Comparison of ENCODE assay signal across 23 cellular contexts in genomic region chr19:20612711-20613316, GRCh38. TPM values are rescaled to one million over a fixed set of nuclear protein-coding genes. Genes with fewer than 3 reads are reported as not detected.
DNase-seq lines count a peak whose midpoint lies in the region; ATAC-seq, FAIRE-seq and TF ChIP-seq lines count a peak whose summit lies in the region.
"Had no signal": no experiment of that assay in that cellular context is flagged by ENCODE, and none has a peak within 500 bp of the region (broad histone marks: within the 10 kb centered on the region; RNA-seq: fewer than 3 reads in every experiment).

No MANE protein-coding gene starts in this region.

- no peaks in the 10 kb centered on the region for H3K79me2 ChIP-seq in HepG2 (ENCODE audit: insufficient read depth, low read length)

- CTCF ChIA-PET in HepG2 (lab: Yijun Ruan, JAX; ENCODE audit: low intra/inter-chr PET ratio, low total read pairs): no interaction called here
- CTCF ChIA-PET in MCF 10A (lab: Yijun Ruan, JAX): interaction anchor here (0.6 kb wide), 1 partner anchor 781 kb away, joined by 3 read pairs; no protein-coding TSS in a partner anchor

- TF ChIP-seq POLR2A in HepG2 (IDR thresholded peaks at IDR 0.05; ENCODE audit: insufficient read depth in 1 of 2, low read depth in 2 of 2, low read length in 2 of 2): no peak
- no peak for TF ChIP-seq POLR2A in right lobe of liver (IDR thresholded peaks at IDR 0.05)
- TF ChIP-seq POLR2A in ovary (IDR thresholded peaks at IDR 0.05): no peak

- H3K9ac ChIP-seq in HepG2 (ENCODE audit: insufficient read depth, low read depth, low read length): peak overlapping the region; percentile 6; the same call in 1 of the 2 replicates

- no peak for FAIRE-seq in HepG2 (lab: Jason Lieb, UNC)
- FAIRE-seq: G401.6, GM12878, K562, small intestine had no signal

- peak overlapping the region; percentile 31 for H3K4me3 Mint-ChIP-seq in MCF 10A (ENCODE audit: unreplicated experiment)

- TF ChIP-seq RAD21 in HepG2 (CRISPR knock-in tag; IDR thresholded peaks at IDR 0.05): no peak

- no peak overlapping the region for H2AFZ ChIP-seq in HepG2 (ENCODE audit: low read length)

- H3K4me2 ChIP-seq in HepG2 (ENCODE audit: low read depth, low read length): peak overlapping the region; percentile 70

- POLR2A ChIA-PET in HepG2 (lab: Yijun Ruan, JAX): interaction anchor here (1.4 kb wide), 1 partner anchor 47 kb away, joined by 3 read pairs; the partner anchor contains the start of gene ZNF737
- POLR2A ChIA-PET in MCF 10A (lab: Yijun Ruan, JAX): no interaction called here

- WGBS in HepG2 (ENCODE audit: low lambda C conversion rate): 12% methylated on average over 4 of the region's 5 CpGs
- WGBS in right lobe of liver (ENCODE audit: insufficient coverage, low coverage, low lambda C conversion rate, missing lambda C conversion rate): 25% methylated on average over 3 of the region's 5 CpGs
- WGBS in ovary, 3 donors: 2 to 11% (median 4%) methylated on average over 5 of the region's 5 CpGs

- H3K36me3 Mint-ChIP-seq in MCF 10A (ENCODE audit: insufficient read depth, unreplicated experiment): no peaks in the 10 kb centered on the region

- no peaks in the 10 kb centered on the region for H4K20me1 ChIP-seq in HepG2 (ENCODE audit: insufficient read depth, low read length)

- BruUV-seq in HepG2 (replicated peaks; lab: Mats Ljungman, UMichigan) (no TSS peak), MCF 10A (replicated peaks; lab: Mats Ljungman, UMichigan) (no TSS peak)

- H3K27ac Mint-ChIP-seq in MCF 10A (ENCODE audit: low read depth, unreplicated experiment): no peak overlapping the region

- DNase-seq in HepG2 (ENCODE audit: low spot score) (no peak), right lobe of liver (no peak), MCF 10A (ENCODE audit: unreplicated experiment) (no peak), ovary (peak; percentile 20 to 44 (median 39)), NCI-H510A (lab: John Stamatoyannopoulos, UW) (no peak), left lung (no peak)
- DNase-seq in activated naive CD4-positive, alpha-beta T cell (lab: John Stamatoyannopoulos, UW): no peak
- DNase-seq: activated CD4-positive, alpha-beta T cell treated with anti-CD3 and anti-CD28 coated beads for 48 hours; activated CD8-positive, alpha-beta memory T cell treated with anti-CD3 and anti-CD28 coated beads, Interleukin-2, amount 50 U/mL, for 48 hours; activated gamma-delta T cell treated with Interleukin-2 at 50 U/mL for 16 hours; mucosa of descending colon; NCI-H1092 treated with DMSO at 0.1 percent for 48 hours; NCI-H2171; occipital lobe; small intestine; T1000; uterus had no signal

- H3K27me3 ChIP-seq in HepG2 (ENCODE audit: control insufficient read depth in 1 of 2, insufficient read depth in 2 of 2, low read length in 2 of 2): no peaks in the 10 kb centered on the region
- no peaks in the 10 kb centered on the region for H3K27me3 ChIP-seq in right lobe of liver
- H3K27me3 ChIP-seq in ovary: no peaks in the 10 kb centered on the region
- H3K27me3 ChIP-seq in left lung: no peaks in the 10 kb centered on the region
- H3K27me3 ChIP-seq: SJSA1, uterus had no signal

- H3K4me1 ChIP-seq in HepG2 (ENCODE audit: insufficient read depth, low read length) (no peaks in the 10 kb centered on the region), right lobe of liver (no peaks in the 10 kb centered on the region), ovary (ENCODE audit: insufficient read depth) (peaks cover 6% of the 10 kb centered on the region), left lung (no peaks in the 10 kb centered on the region)
- H3K4me1 ChIP-seq: SJSA1, uterus had no signal

- H3K4me3 ChIP-seq in HepG2 (replicated peaks in 1 of 3; ENCODE audit: insufficient read depth in 1 of 3, low read depth in 2 of 3, low read length in 3 of 3) (peak overlapping the region; percentile 51 to 56 (median 51)), right lobe of liver (peak overlapping the region in 1 of 3 donors; percentile 18), ovary (peak overlapping the region; percentile 36), left lung (no peak overlapping the region)
- H3K4me3 ChIP-seq: GM12878, K562, mucosa of descending colon, SJSA1 had no signal

- TF ChIP-seq EP300 in HepG2 (IDR thresholded peaks at IDR 0.05; ENCODE audit: low read depth in 2 of 2, low read length in 2 of 2): no peak
- no peak for TF ChIP-seq EP300 in HepG2 (CRISPR knock-in tag; IDR thresholded peaks at IDR 0.05; ENCODE audit: borderline replicate concordance)
- no peak for TF ChIP-seq EP300 in ovary (IDR thresholded peaks at IDR 0.05)

- H3K27me3 Mint-ChIP-seq in MCF 10A (ENCODE audit: insufficient read depth, unreplicated experiment): no peaks in the 10 kb centered on the region

- H3K9me3 ChIP-seq in HepG2 (ENCODE audit: low read length) (peaks cover 73% of the 10 kb centered on the region), right lobe of liver (peaks cover 0 to 12% (median 0%) of the 10 kb centered on the region in 4 donors), ovary (no peaks in the 10 kb centered on the region), left lung (peaks cover 0 to 82% of the 10 kb centered on the region in 2 donors)
- H3K9me3 ChIP-seq: uterus had no signal

- peaks cover 25% of the 10 kb centered on the region for H3K9me3 Mint-ChIP-seq in MCF 10A (ENCODE audit: unreplicated experiment)

- no peaks in the 10 kb centered on the region for H3K4me1 Mint-ChIP-seq in MCF 10A (ENCODE audit: insufficient read depth, unreplicated experiment)

- intact Hi-C loops in HepG2 (cut with micrococcal nuclease; ENCODE audit: unreplicated experiment) (no loop called here), right lobe of liver (cut with DNase I) (no loop called here), MCF 10A (cut with micrococcal nuclease) (no loop called here), ovary (cut with DNase I) (loop anchor here in 2 of 4 donors (5.0 to 10.0 kb wide), 2 partner anchors 46 to 48 kb away; partner anchors contain the start of gene ZNF737 (in 2 of the 2)), left lung (cut with DNase I) (no loop called here)

- ATAC-seq in HepG2 (peak; percentile 67), right lobe of liver (no peak), GM21367 (IDR thresholded peaks at IDR 0.05; ENCODE audit: unreplicated experiment) (no peak), left lung (no peak)
- ATAC-seq: GM12878, K562, mucosa of descending colon had no signal

- no peaks in the 10 kb centered on the region for H3K36me3 ChIP-seq in HepG2 (replicated peaks in 1 of 2; ENCODE audit: control insufficient read depth in 1 of 2, insufficient read depth in 2 of 2, low read length in 2 of 2)
- H3K36me3 ChIP-seq in right lobe of liver: no peaks in the 10 kb centered on the region
- no peaks in the 10 kb centered on the region for H3K36me3 ChIP-seq in ovary
- no peaks in the 10 kb centered on the region for H3K36me3 ChIP-seq in left lung
- H3K36me3 ChIP-seq: SJSA1, uterus had no signal

- no peak overlapping the region for H3K27ac ChIP-seq in HepG2 (ENCODE audit: extremely low read length, insufficient read depth, low read length)
- no peak overlapping the region for H3K27ac ChIP-seq in right lobe of liver
- H3K27ac ChIP-seq in ovary: peak overlapping the region; percentile 34 to 85
- H3K27ac ChIP-seq in left lung: no peak overlapping the region
- H3K27ac ChIP-seq: HL-60, SJSA1 had no signal

- in situ Hi-C loops in HepG2 (cut with HindIII; ENCODE audit: extremely low pct_ligation_motif_present, low pct_unique_long_range_greater_than_20kb): no loop called here

- no peak for TF ChIP-seq CTCF in HepG2 (CRISPR knock-in tag; IDR thresholded peaks at IDR 0.05)
- TF ChIP-seq CTCF in right lobe of liver (IDR thresholded peaks at IDR 0.05): no peak
- TF ChIP-seq CTCF in MCF 10A (IDR thresholded peaks at IDR 0.05; ENCODE audit: unreplicated experiment): no peak
- no peak for TF ChIP-seq CTCF in ovary (IDR thresholded peaks at IDR 0.05)
- TF ChIP-seq CTCF in left lung (IDR thresholded peaks at IDR 0.05): no peak

RNA-seq across cellular contexts. Expression of gene ZNF737, which starts 47.2 kb away (rescaled TPM):
- total RNA-seq in HepG2 (2016; rRNA removed; fragmentation: Illumina TruSeq; extraction: Trizol) (5.0 and 6.2 TPM in 2 replicates), right lobe of liver (1 to 10 TPM in 5 of 6 experiments, under 1 TPM in 1; 0.87 to 2.9 (median 2.2) TPM), MCF 10A (2022) (1.1 and 3.2 TPM in 2 replicates), ovary (10 to 100 TPM; 21.8 to 63.8 (median 30.4) TPM), left lung (10 to 100 TPM; 16.0 to 19.5 TPM)
- total RNA-seq in HepG2 (2016; cell fraction: cytosol; rRNA removed; fragmentation: Illumina TruSeq; extraction: Trizol; ENCODE audit: low read depth): 0.79 and 1.0 TPM in 2 replicates
- 4.8 and 7.1 TPM in 2 replicates for total RNA-seq in HepG2 (2016; cell fraction: insoluble cytoplasmic fraction; rRNA removed; fragmentation: Illumina TruSeq; extraction: Trizol)
- total RNA-seq in HepG2 (2016; cell fraction: membrane; rRNA removed; fragmentation: Illumina TruSeq; extraction: Trizol): 1.9 and 2.2 TPM in 2 replicates
- 6.7 and 7.2 TPM in 2 replicates for total RNA-seq in HepG2 (2016; cell fraction: nucleus; rRNA removed; fragmentation: Illumina TruSeq; extraction: Trizol)
- polyA plus RNA-seq in HepG2 (2011; rRNA removed) (2.0 and 2.3 TPM in 2 replicates), ovary (10 to 100 TPM; 19.8 to 25.9 TPM)
- 1.5 and 1.8 TPM in 2 replicates for polyA plus RNA-seq in HepG2 (2011; cell fraction: cytosol; rRNA removed)
- 2.5 and 4.7 TPM in 2 replicates for polyA plus RNA-seq in HepG2 (2011; cell fraction: nucleus; rRNA removed)
- 2.9 and 3.0 TPM in 2 replicates for polyA plus RNA-seq in HepG2 (2012)
- 0.18 TPM in 1 of 2 replicates, not detected in the other for polyA plus RNA-seq in HepG2 (2016; cell fraction: cytosol; fragmentation: Illumina TruSeq; extraction: Trizol; ENCODE audit: low read depth)
- 3.0 and 4.0 TPM in 2 replicates for polyA plus RNA-seq in HepG2 (2016; cell fraction: insoluble cytoplasmic fraction; fragmentation: Illumina TruSeq; extraction: Trizol; ENCODE audit: low read depth)
- polyA plus RNA-seq in HepG2 (2016; cell fraction: membrane; fragmentation: Illumina TruSeq; extraction: Trizol; ENCODE audit: low read depth): 0.57 and 0.83 TPM in 2 replicates
- polyA plus RNA-seq in HepG2 (2016; cell fraction: nucleus; fragmentation: Illumina TruSeq; extraction: Trizol; ENCODE audit: insufficient read depth, low read depth): 2.5 and 6.7 TPM in 2 replicates
- 9.7 TPM in 1 of 2 replicates, not detected in the other for polyA minus RNA-seq in HepG2 (2011; rRNA and poly(A)+ RNA removed; ENCODE audit: low replicate concordance)
- polyA minus RNA-seq in HepG2 (2011; cell fraction: cytosol; rRNA and poly(A)+ RNA removed): 1.9 and 2.2 TPM in 2 replicates
- 21.0 and 24.2 TPM in 2 replicates for polyA minus RNA-seq in HepG2 (2011; cell fraction: nucleus; rRNA and poly(A)+ RNA removed)
- total RNA-seq: SJSA1 had no signal

RNA-seq across cellular contexts. Expression of gene ZNF626, which starts 48.6 kb away (rescaled TPM):
- total RNA-seq in HepG2 (2016; rRNA removed; fragmentation: Illumina TruSeq; extraction: Trizol): 4.1 and 4.9 TPM in 2 replicates
- total RNA-seq in HepG2 (2016; cell fraction: cytosol; rRNA removed; fragmentation: Illumina TruSeq; extraction: Trizol; ENCODE audit: low read depth): 0.71 and 0.88 TPM in 2 replicates
- total RNA-seq in HepG2 (2016; cell fraction: insoluble cytoplasmic fraction; rRNA removed; fragmentation: Illumina TruSeq; extraction: Trizol): 3.9 and 5.5 TPM in 2 replicates
- total RNA-seq in HepG2 (2016; cell fraction: membrane; rRNA removed; fragmentation: Illumina TruSeq; extraction: Trizol): 1.7 and 1.8 TPM in 2 replicates
- total RNA-seq in HepG2 (2016; cell fraction: nucleus; rRNA removed; fragmentation: Illumina TruSeq; extraction: Trizol): 4.8 and 5.6 TPM in 2 replicates
- polyA plus RNA-seq in HepG2 (2011; rRNA removed): 3.5 and 3.6 TPM in 2 replicates
- 1.7 and 3.2 TPM in 2 replicates for polyA plus RNA-seq in HepG2 (2011; cell fraction: cytosol; rRNA removed)
- polyA plus RNA-seq in HepG2 (2011; cell fraction: nucleus; rRNA removed): 1.6 and 2.1 TPM in 2 replicates
- 3.1 and 3.7 TPM in 2 replicates for polyA plus RNA-seq in HepG2 (2012)
- 0.47 and 0.74 TPM in 2 replicates for polyA plus RNA-seq in HepG2 (2016; cell fraction: cytosol; fragmentation: Illumina TruSeq; extraction: Trizol; ENCODE audit: low read depth)
- polyA plus RNA-seq in HepG2 (2016; cell fraction: insoluble cytoplasmic fraction; fragmentation: Illumina TruSeq; extraction: Trizol; ENCODE audit: low read depth): 3.3 and 4.2 TPM in 2 replicates
- polyA plus RNA-seq in HepG2 (2016; cell fraction: membrane; fragmentation: Illumina TruSeq; extraction: Trizol; ENCODE audit: low read depth): 0.85 and 1.1 TPM in 2 replicates
- polyA plus RNA-seq in HepG2 (2016; cell fraction: nucleus; fragmentation: Illumina TruSeq; extraction: Trizol; ENCODE audit: insufficient read depth, low read depth): 2.0 and 3.0 TPM in 2 replicates
- polyA minus RNA-seq in HepG2 (2011; rRNA and poly(A)+ RNA removed; ENCODE audit: low replicate concordance): 1.8 TPM in 1 of 2 replicates, not detected in the other
- 3.9 and 4.8 TPM in 2 replicates for polyA minus RNA-seq in HepG2 (2011; cell fraction: cytosol; rRNA and poly(A)+ RNA removed)
- polyA minus RNA-seq in HepG2 (2011; cell fraction: nucleus; rRNA and poly(A)+ RNA removed): 9.4 and 14.2 TPM in 2 replicates
- 1 to 10 TPM; 2.1 to 4.9 (median 3.0) TPM for total RNA-seq in right lobe of liver
- total RNA-seq in MCF 10A (2022): not detected in 2 replicates
- total RNA-seq in ovary: 10 to 100 TPM; 19.0 to 40.3 (median 32.5) TPM
- 10 to 100 TPM; 15.3 to 15.6 TPM for polyA plus RNA-seq in ovary
- total RNA-seq in left lung: 10 to 100 TPM in 1 of 2 donors, 1 to 10 TPM in 1; 8.6 to 10.8 TPM
- total RNA-seq: SJSA1 had no signal

Comparison
In these comparisons a context has a peak if more than half of its experiments do, and no peak if none do; other contexts are left out.
1. DNase-seq: peak in ovary (5 of 5); none in HepG2 (single experiment), right lobe of liver (0 of 3), MCF 10A (single experiment), activated naive CD4-positive, alpha-beta T cell (0 of 4), NCI-H510A (single experiment) and left lung (0 of 2).
2. H3K27ac ChIP-seq: peak in ovary (2 of 2); none in HepG2 (single experiment), right lobe of liver (0 of 3) and left lung (0 of 2).
3. H3K4me3 ChIP-seq: peak in HepG2 (3 of 3) and ovary (single experiment); none in left lung (0 of 2).